In genomic region chr10:61901829-61902447, GRCh38 we compare ENCODE assay signal across 1 cellular context.
TF ChIP-seq lines count a peak whose summit lies in the region.

No MANE protein-coding gene starts in this region.

TF ChIP-seq in HepG2, 621 proteins besides CTCF, POLR2A, EP300 and RAD21 (continued from another document):
- TF ChIP-seq ZBTB43 (CRISPR knock-in tag; conservative IDR thresholded peaks at IDR 0.05) (0 out of 2 replicates have a peak, but pooled peaks have one; percentile 27), ZFP90 (CRISPR knock-in tag; IDR thresholded peaks at IDR 0.05; ENCODE audit: borderline replicate concordance) (0 out of 2 replicates have a peak, but pooled peaks have one; percentile 28), HCFC1 (IDR thresholded peaks at IDR 0.05; ENCODE audit: low read depth, low read length) (no peak), ZNF460 (CRISPR knock-in tag; IDR thresholded peaks at IDR 0.05; ENCODE audit: borderline replicate concordance) (no peak), ZSCAN20 (CRISPR knock-in tag; IDR thresholded peaks at IDR 0.05; ENCODE audit: borderline replicate concordance) (0 out of 2 replicates have a peak, but pooled peaks have one; percentile 44), ZNF30 (CRISPR knock-in tag; IDR thresholded peaks at IDR 0.05) (no peak), SRSF4 (IDR thresholded peaks at IDR 0.05; ENCODE audit: low read depth, low read length, poor library complexity, severe bottlenecking) (no peak), NAIF1 (CRISPR knock-in tag; IDR thresholded peaks at IDR 0.05; ENCODE audit: borderline replicate concordance) (0 out of 2 replicates have a peak, but pooled peaks have one; percentile 49), MEIS1 (CRISPR knock-in tag; IDR thresholded peaks at IDR 0.05; ENCODE audit: borderline replicate concordance) (no peak), ZNF24 (IDR thresholded peaks at IDR 0.05) (no peak), ETV6 (CRISPR knock-in tag; conservative IDR thresholded peaks at IDR 0.05) (no peak), ZNF710 (CRISPR knock-in tag; IDR thresholded peaks at IDR 0.05; ENCODE audit: borderline replicate concordance) (no peak), ZNF441 (CRISPR knock-in tag; IDR thresholded peaks at IDR 0.05; ENCODE audit: borderline replicate concordance) (no peak), TBX2 (CRISPR knock-in tag; IDR thresholded peaks at IDR 0.05; ENCODE audit: borderline replicate concordance) (no peak), ZNF816 (CRISPR knock-in tag; IDR thresholded peaks at IDR 0.05; ENCODE audit: borderline replicate concordance) (0 out of 2 replicates have a peak, but pooled peaks have one; percentile 31), HNRNPK (IDR thresholded peaks at IDR 0.05; ENCODE audit: low read depth, low read length, poor library complexity, severe bottlenecking) (peak; percentile 44)
TF ChIP-seq in HepG2: peak in this region for 9.
